ENCODE assay signal across 37 cellular contexts in genomic region chr4:120554086-120554485, GRCh38.
"Had no signal": no experiment of that assay in that cellular context is flagged by ENCODE, and none has a peak within 500 bp of the region (broad histone marks: within the 10 kb centered on the region; RNA-seq: fewer than 3 reads in every experiment).

No MANE protein-coding gene starts in this region.

- H3K9me3 ChIP-seq: body of pancreas, breast epithelium had no signal

- H3K27ac Mint-ChIP-seq: activated B cell treated with CpG ODN at 0.5 μM for 24 hours; activated CD4-positive, alpha-beta memory T cell treated with anti-CD3 and anti-CD28 coated beads, Interleukin-2, amount 10 ng/mL, durations not matched to agents 7 days and 5 days; activated CD4-positive, alpha-beta T cell treated with anti-CD3 and anti-CD28 coated beads for 36 hours; activated CD4-positive, alpha-beta T cell treated with anti-CD3 and anti-CD28 coated beads, Interleukin-2, amount 10 ng/mL, durations not matched to agents 7 days and 5 days; activated CD8-positive, alpha-beta memory T cell treated with anti-CD3 and anti-CD28 coated beads, Interleukin-2, amount 10 ng/mL, durations not matched to agents 7 days and 5 days; activated CD8-positive, alpha-beta T cell treated with anti-CD3 and anti-CD28 coated beads, Interleukin-2, amount 10 ng/mL, durations not matched to agents 7 days and 5 days; activated naive CD4-positive, alpha-beta T cell treated with anti-CD3 and anti-CD28 coated beads, Interleukin-2, amount 10 ng/mL, durations not matched to agents 7 days and 5 days; activated naive CD4-positive, alpha-beta T cell treated with anti-CD3 and anti-CD28 coated beads, Interleukin-2, amount 50 U/mL, for 24 hours; activated naive CD8-positive, alpha-beta T cell; activated naive CD8-positive, alpha-beta T cell treated with anti-CD3 and anti-CD28 coated beads, Interleukin-2, amount 10 ng/mL, durations not matched to agents 7 days and 5 days; activated naive CD8-positive, alpha-beta T cell treated with anti-CD3 and anti-CD28 coated beads, Interleukin-2, amount 50 U/mL, for 24 hours; activated T-cell treated with anti-CD3 and anti-CD28 coated beads, Interleukin-2, amount 50 U/mL, for 24 hours; activated T-helper 2 cell treated with anti-CD3 and anti-CD28 coated beads, Interferon-gamma antibody, Interleukin-2, Interleukin-4, amounts not matched to agents 10 μg/mL and 5 μg/mL and 100 μg/mL, durations not matched to agents 14 hours and 24 hours and 36 hours; T-helper 1 cell treated with Interleukin-12 subunit alpha and Interleukin-12 subunit beta and Interleukin-4 antibody, amounts not matched to agents 30 μg/mL and 1 μg/mL, for 36 hours; T-helper 2 cell treated with Interferon-gamma antibody and Interleukin-4, amounts not matched to agents 5 μg/mL and 100 μg/mL, for 36 hours had no signal

- FAIRE-seq: astrocyte, TTC549 had no signal

- H3K36me3 Mint-ChIP-seq: activated CD8-positive, alpha-beta memory T cell treated with anti-CD3 and anti-CD28 coated beads, Interleukin-2, amount 10 ng/mL, durations not matched to agents 7 days and 5 days; activated naive CD4-positive, alpha-beta T cell treated with anti-CD3 and anti-CD28 coated beads, Interleukin-2, amount 10 ng/mL, durations not matched to agents 7 days and 5 days; activated naive CD4-positive, alpha-beta T cell treated with anti-CD3 and anti-CD28 coated beads, Interleukin-2, amount 50 U/mL, for 24 hours; activated naive CD8-positive, alpha-beta T cell; activated naive CD8-positive, alpha-beta T cell treated with anti-CD3 and anti-CD28 coated beads, Interleukin-2, amount 10 ng/mL, durations not matched to agents 7 days and 5 days had no signal

- H3K27me3 ChIP-seq: body of pancreas, brain microvascular endothelial cell, breast epithelium had no signal

- H3K4me3 ChIP-seq: body of pancreas, breast epithelium had no signal

- H3K27ac ChIP-seq: body of pancreas, brain microvascular endothelial cell, breast epithelium, VCaP had no signal

- H3K27me3 Mint-ChIP-seq: activated B cell treated with CpG ODN at 0.5 μM for 24 hours; activated CD4-positive, alpha-beta memory T cell treated with anti-CD3 and anti-CD28 coated beads, Interleukin-2, amount 10 ng/mL, durations not matched to agents 7 days and 5 days; activated CD4-positive, alpha-beta T cell treated with anti-CD3 and anti-CD28 coated beads for 36 hours; activated CD4-positive, alpha-beta T cell treated with anti-CD3 and anti-CD28 coated beads, Interleukin-2, amount 10 ng/mL, durations not matched to agents 7 days and 5 days; activated CD8-positive, alpha-beta memory T cell treated with anti-CD3 and anti-CD28 coated beads, Interleukin-2, amount 10 ng/mL, durations not matched to agents 7 days and 5 days; activated naive CD4-positive, alpha-beta T cell treated with anti-CD3 and anti-CD28 coated beads, Interleukin-2, amount 10 ng/mL, durations not matched to agents 7 days and 5 days; activated naive CD8-positive, alpha-beta T cell treated with anti-CD3 and anti-CD28 coated beads, Interleukin-2, amount 10 ng/mL, durations not matched to agents 7 days and 5 days; activated T-cell treated with anti-CD3 and anti-CD28 coated beads, Interleukin-2, amount 50 U/mL, for 24 hours had no signal

- H3K4me1 Mint-ChIP-seq: activated B cell treated with CpG ODN at 0.5 μM for 24 hours; activated CD4-positive, alpha-beta memory T cell treated with anti-CD3 and anti-CD28 coated beads, Interleukin-2, amount 10 ng/mL, durations not matched to agents 7 days and 5 days; activated CD4-positive, alpha-beta T cell treated with anti-CD3 and anti-CD28 coated beads for 36 hours; activated CD4-positive, alpha-beta T cell treated with anti-CD3 and anti-CD28 coated beads, Interleukin-2, amount 10 ng/mL, durations not matched to agents 7 days and 5 days; activated CD8-positive, alpha-beta memory T cell treated with anti-CD3 and anti-CD28 coated beads, Interleukin-2, amount 10 ng/mL, durations not matched to agents 7 days and 5 days; activated naive CD4-positive, alpha-beta T cell treated with anti-CD3 and anti-CD28 coated beads, Interleukin-2, amount 10 ng/mL, durations not matched to agents 7 days and 5 days; activated naive CD4-positive, alpha-beta T cell treated with anti-CD3 and anti-CD28 coated beads, Interleukin-2, amount 50 U/mL, for 24 hours; activated naive CD8-positive, alpha-beta T cell treated with anti-CD3 and anti-CD28 coated beads, Interleukin-2, amount 10 ng/mL, durations not matched to agents 7 days and 5 days; activated naive CD8-positive, alpha-beta T cell treated with anti-CD3 and anti-CD28 coated beads, Interleukin-2, amount 50 U/mL, for 24 hours had no signal

- ATAC-seq: activated CD4-positive, alpha-beta T cell treated with anti-CD3 and anti-CD28 coated beads for 36 hours; activated CD4-positive, CD25-positive, alpha-beta regulatory T cell treated with anti-CD3 and anti-CD28 coated beads, Interleukin-2, amount 50 U/mL, for 24 hours; activated CD8-positive, alpha-beta memory T cell treated with anti-CD3 and anti-CD28 coated beads, Interleukin-2, amount 10 ng/mL, durations not matched to agents 7 days and 5 days; activated CD8-positive, alpha-beta T cell treated with anti-CD3 and anti-CD28 coated beads, Interleukin-2, amount 10 ng/mL, durations not matched to agents 7 days and 5 days; activated naive CD8-positive, alpha-beta T cell treated with anti-CD3 and anti-CD28 coated beads, Interleukin-2, amount 50 U/mL, for 24 hours; body of pancreas had no signal

- H3K9me3 Mint-ChIP-seq: activated B cell treated with CpG ODN at 0.5 μM for 24 hours; activated CD4-positive, alpha-beta memory T cell treated with anti-CD3 and anti-CD28 coated beads, Interleukin-2, amount 10 ng/mL, durations not matched to agents 7 days and 5 days; activated CD4-positive, alpha-beta T cell treated with anti-CD3 and anti-CD28 coated beads, Interleukin-2, amount 10 ng/mL, durations not matched to agents 7 days and 5 days; activated naive CD4-positive, alpha-beta T cell treated with anti-CD3 and anti-CD28 coated beads, Interleukin-2, amount 10 ng/mL, durations not matched to agents 7 days and 5 days; activated naive CD4-positive, alpha-beta T cell treated with anti-CD3 and anti-CD28 coated beads, Interleukin-2, amount 50 U/mL, for 24 hours; activated naive CD8-positive, alpha-beta T cell treated with anti-CD3 and anti-CD28 coated beads, Interleukin-2, amount 10 ng/mL, durations not matched to agents 7 days and 5 days; activated naive CD8-positive, alpha-beta T cell treated with anti-CD3 and anti-CD28 coated beads, Interleukin-2, amount 50 U/mL, for 24 hours; activated T-cell treated with anti-CD3 and anti-CD28 coated beads, Interleukin-2, amount 50 U/mL, for 24 hours; activated T-helper 2 cell treated with anti-CD3 and anti-CD28 coated beads, Interferon-gamma antibody, Interleukin-2, Interleukin-4, amounts not matched to agents 10 μg/mL and 5 μg/mL and 100 μg/mL, durations not matched to agents 14 hours and 24 hours and 36 hours; T-helper 1 cell treated with Interleukin-12 subunit alpha and Interleukin-12 subunit beta and Interleukin-4 antibody, amounts not matched to agents 30 μg/mL and 1 μg/mL, for 36 hours; T-helper 2 cell treated with Interferon-gamma antibody and Interleukin-4, amounts not matched to agents 5 μg/mL and 100 μg/mL, for 36 hours had no signal

- DNase-seq: activated B cell treated with CpG ODN at 0.5 μM for 24 hours; activated CD4-positive, alpha-beta memory T cell treated with anti-CD3 and anti-CD28 coated beads, Interleukin-2, amount 10 ng/mL, durations not matched to agents 7 days and 5 days; activated CD4-positive, alpha-beta T cell treated with anti-CD3 and anti-CD28 coated beads for 1 hour; activated CD4-positive, alpha-beta T cell treated with anti-CD3 and anti-CD28 coated beads for 36 hours; activated CD4-positive, alpha-beta T cell treated with anti-CD3 and anti-CD28 coated beads for 48 hours; activated CD4-positive, alpha-beta T cell treated with anti-CD3 and anti-CD28 coated beads, Interleukin-2, amount 10 ng/mL, durations not matched to agents 7 days and 5 days; activated CD4-positive, alpha-beta T cell treated with anti-CD3 and anti-CD28 coated beads, Interleukin-2, amount 50 U/mL, for 48 hours; activated CD8-positive, alpha-beta memory T cell treated with anti-CD3 and anti-CD28 coated beads for 24 hours; activated CD8-positive, alpha-beta memory T cell treated with anti-CD3 and anti-CD28 coated beads, Interleukin-2, amount 10 ng/mL, durations not matched to agents 7 days and 5 days; activated CD8-positive, alpha-beta memory T cell treated with anti-CD3 and anti-CD28 coated beads, Interleukin-2, amount 50 U/mL, for 48 hours; activated CD8-positive, alpha-beta T cell treated with anti-CD3 and anti-CD28 coated beads, Interleukin-2, amount 10 ng/mL, durations not matched to agents 7 days and 5 days; activated effector memory CD4-positive, alpha-beta T cell treated with Interleukin-2 at 50 U/mL for 16 hours; activated gamma-delta T cell; activated naive CD4-positive, alpha-beta T cell treated with anti-CD3 and anti-CD28 coated beads, Interleukin-2, amount 10 ng/mL, durations not matched to agents 7 days and 5 days; activated naive CD4-positive, alpha-beta T cell treated with Interleukin-2 at 50 U/mL for 16 hours; activated naive CD8-positive, alpha-beta T cell treated with anti-CD3 and anti-CD28 coated beads, Interleukin-2, amount 10 ng/mL, durations not matched to agents 7 days and 5 days; activated naive CD8-positive, alpha-beta T cell treated with anti-CD3 and anti-CD28 coated beads, Interleukin-2, amount 50 U/mL, for 24 hours; activated T-cell treated with anti-CD3 and anti-CD28 coated beads, Interleukin-2, amount 50 U/mL, for 24 hours; activated T-cell treated with anti-CD3 and anti-CD28 coated beads, Interleukin-2, amount 50 U/mL, for 48 hours; amygdala; anterior cingulate cortex; body of pancreas; brain microvascular endothelial cell; central memory CD4-positive, alpha-beta T cell; T-helper 1 cell; T-helper 2 cell; T-helper 9 cell had no signal

- H3K36me3 ChIP-seq: brain microvascular endothelial cell, breast epithelium had no signal

- H3K4me1 ChIP-seq: breast epithelium had no signal

- H3K4me3 Mint-ChIP-seq: activated B cell treated with CpG ODN at 0.5 μM for 24 hours; activated CD4-positive, alpha-beta memory T cell treated with anti-CD3 and anti-CD28 coated beads, Interleukin-2, amount 10 ng/mL, durations not matched to agents 7 days and 5 days; activated CD4-positive, alpha-beta T cell treated with anti-CD3 and anti-CD28 coated beads for 36 hours; activated CD4-positive, alpha-beta T cell treated with anti-CD3 and anti-CD28 coated beads, Interleukin-2, amount 10 ng/mL, durations not matched to agents 7 days and 5 days; activated CD8-positive, alpha-beta memory T cell treated with anti-CD3 and anti-CD28 coated beads, Interleukin-2, amount 10 ng/mL, durations not matched to agents 7 days and 5 days; activated CD8-positive, alpha-beta T cell treated with anti-CD3 and anti-CD28 coated beads, Interleukin-2, amount 10 ng/mL, durations not matched to agents 7 days and 5 days; activated naive CD4-positive, alpha-beta T cell treated with anti-CD3 and anti-CD28 coated beads, Interleukin-2, amount 10 ng/mL, durations not matched to agents 7 days and 5 days; activated naive CD4-positive, alpha-beta T cell treated with anti-CD3 and anti-CD28 coated beads, Interleukin-2, amount 50 U/mL, for 24 hours; activated naive CD8-positive, alpha-beta T cell; activated naive CD8-positive, alpha-beta T cell treated with anti-CD3 and anti-CD28 coated beads, Interleukin-2, amount 10 ng/mL, durations not matched to agents 7 days and 5 days; activated naive CD8-positive, alpha-beta T cell treated with anti-CD3 and anti-CD28 coated beads, Interleukin-2, amount 50 U/mL, for 24 hours; activated T-cell treated with anti-CD3 and anti-CD28 coated beads, Interleukin-2, amount 50 U/mL, for 24 hours; T-helper 1 cell treated with Interleukin-12 subunit alpha and Interleukin-12 subunit beta and Interleukin-4 antibody, amounts not matched to agents 30 μg/mL and 1 μg/mL, for 36 hours; T-helper 2 cell treated with Interferon-gamma antibody and Interleukin-4, amounts not matched to agents 5 μg/mL and 100 μg/mL, for 36 hours had no signal
